24 cellular contexts compared by ENCODE assay signal in genomic region chr15:77552066-77552465, GRCh38.
"Had no signal": no experiment of that assay in that cellular context is flagged by ENCODE, and none has a peak within 500 bp of the region (broad histone marks: within the 10 kb centered on the region; RNA-seq: fewer than 3 reads in every experiment).

No MANE protein-coding gene starts in this region.

- H3K4me3 Mint-ChIP-seq: effector memory CD8-positive, alpha-beta T cell; naive thymus-derived CD4-positive, alpha-beta T cell; stimulated activated effector memory CD8-positive, alpha-beta T cell treated with anti-CD3 and anti-CD28 coated beads, Interleukin-12 subunit alpha, Interleukin-12 subunit beta, amount 100 ng/mL, for 72 hours had no signal

- H3K9me3 Mint-ChIP-seq: effector memory CD8-positive, alpha-beta T cell; neural crest cell; stimulated activated effector memory CD8-positive, alpha-beta T cell treated with anti-CD3 and anti-CD28 coated beads, Interleukin-12 subunit alpha, Interleukin-12 subunit beta, amount 100 ng/mL, for 72 hours had no signal

- H3K4me1 ChIP-seq: esophagus muscularis mucosa, gastrocnemius medialis, parathyroid adenoma, prostate gland, right lobe of liver, upper lobe of right lung had no signal

- H3K27me3 ChIP-seq: gastrocnemius medialis, heart right ventricle, right lobe of liver, upper lobe of right lung had no signal

- ATAC-seq: effector memory CD8-positive, alpha-beta T cell; gastrocnemius medialis; heart right ventricle; left ventricle myocardium superior; naive thymus-derived CD4-positive, alpha-beta T cell; right lobe of liver; stimulated activated effector memory CD8-positive, alpha-beta T cell treated with anti-CD3 and anti-CD28 coated beads, Interleukin-12 subunit alpha, Interleukin-12 subunit beta, amount 100 ng/mL, for 72 hours; stimulated activated naive CD8-positive, alpha-beta T cell treated with anti-CD3 and anti-CD28 coated beads, Interleukin-15, Interleukin-2, amounts not matched to agents 100 U/mL and 50 U/mL, for 24 hours; upper lobe of right lung had no signal

- H3K36me3 ChIP-seq: esophagus muscularis mucosa, gastrocnemius medialis, heart right ventricle, prostate gland, right lobe of liver, tibial artery, upper lobe of right lung had no signal

- H3K36me3 Mint-ChIP-seq: naive thymus-derived CD4-positive, alpha-beta T cell; stimulated activated effector memory CD8-positive, alpha-beta T cell treated with anti-CD3 and anti-CD28 coated beads, Interleukin-12 subunit alpha, Interleukin-12 subunit beta, amount 100 ng/mL, for 72 hours had no signal

- H3K9ac ChIP-seq: parathyroid adenoma had no signal

- H3K27ac ChIP-seq: epithelial cell of prostate, esophagus muscularis mucosa, gastrocnemius medialis, heart right ventricle, parathyroid adenoma, prostate gland, right lobe of liver, tibial artery, upper lobe of right lung had no signal

- H3K79me2 ChIP-seq: parathyroid adenoma had no signal

- H3K4me1 Mint-ChIP-seq: stimulated activated effector memory CD8-positive, alpha-beta T cell treated with anti-CD3 and anti-CD28 coated beads, Interleukin-12 subunit alpha, Interleukin-12 subunit beta, amount 100 ng/mL, for 72 hours had no signal

- H3K9me3 ChIP-seq: esophagus muscularis mucosa, gastrocnemius medialis, prostate gland, right lobe of liver, tibial artery, upper lobe of right lung had no signal

- DNase-seq: central memory CD4-positive, alpha-beta T cell; cortex of kidney; effector memory CD8-positive, alpha-beta T cell; gastrocnemius medialis; heart right ventricle; hypothalamus; mesendoderm; naive thymus-derived CD4-positive, alpha-beta T cell; nucleus accumbens; right lobe of liver; stimulated activated CD4-positive, alpha-beta T cell treated with anti-CD3 and anti-CD28 coated beads, Interleukin-4, amount 100 ng/mL, for 1 hour; stimulated activated CD8-positive, alpha-beta memory T cell treated with anti-CD3 and anti-CD28 coated beads, Interleukin-4, amount 100 ng/mL, for 48 hours; stimulated activated naive CD8-positive, alpha-beta T cell treated with anti-CD3 and anti-CD28 coated beads, Interleukin-15, Interleukin-2, amounts not matched to agents 100 U/mL and 50 U/mL, for 24 hours; tibial artery; upper lobe of right lung had no signal

- H2AFZ ChIP-seq: parathyroid adenoma had no signal

- H3K4me3 ChIP-seq: esophagus muscularis mucosa, gastrocnemius medialis, heart right ventricle, lung, prostate gland, right lobe of liver, tibial artery, upper lobe of right lung had no signal

- FAIRE-seq: islet of Langerhans had no signal

- H3K27ac Mint-ChIP-seq: effector memory CD8-positive, alpha-beta T cell; stimulated activated effector memory CD8-positive, alpha-beta T cell treated with anti-CD3 and anti-CD28 coated beads, Interleukin-12 subunit alpha, Interleukin-12 subunit beta, amount 100 ng/mL, for 72 hours had no signal
